8 cellular contexts compared by ENCODE assay signal in the genomic region with DNA sequence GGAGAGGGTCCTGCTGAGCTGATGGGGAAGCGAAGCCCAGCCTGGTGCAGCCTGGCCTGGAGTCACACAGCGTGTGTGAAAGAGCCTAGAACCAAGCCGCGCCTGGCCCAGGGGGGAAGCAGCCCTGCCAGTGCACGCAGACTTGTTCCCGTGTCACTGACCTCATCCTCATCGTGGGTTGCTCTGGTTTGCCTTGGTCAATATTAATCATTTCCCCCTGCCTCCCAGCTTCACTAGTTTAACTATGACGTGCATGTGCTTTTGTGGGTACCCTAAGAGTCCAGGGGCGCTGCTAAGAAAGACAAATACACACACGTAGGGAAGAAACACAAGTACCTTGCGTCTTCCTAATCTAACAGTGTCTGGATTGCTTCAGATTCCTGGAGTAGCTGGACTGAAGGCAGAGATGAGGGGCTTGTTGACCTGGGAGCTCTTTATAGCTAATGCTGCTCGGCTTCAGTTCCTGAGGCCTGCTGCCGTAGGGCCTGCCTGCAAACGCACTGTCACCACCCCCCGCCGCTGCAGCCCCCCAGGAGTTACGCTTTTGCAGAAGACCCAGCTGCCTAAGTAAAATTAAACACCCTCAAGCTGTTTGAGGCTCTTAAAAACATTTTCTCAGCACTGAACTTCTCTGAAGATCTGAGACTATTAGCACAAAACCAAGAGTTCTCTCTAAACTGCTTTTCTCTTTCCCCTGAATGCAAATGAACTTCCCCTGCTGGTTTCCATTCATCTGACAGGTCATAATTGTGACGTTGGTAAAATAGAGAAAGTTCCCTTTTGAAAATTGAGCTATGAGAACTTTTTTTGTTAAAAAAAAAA.
A peak's percentile ranks its signal among the peaks of the same experiment; 100 is the strongest.
DNase-seq lines count a peak whose midpoint lies in the region; ATAC-seq lines count a peak whose summit lies in the region.

No MANE protein-coding gene starts in this region.

- peak overlapping the region in 1 of 2 donors; percentile 32 for H3K4me3 ChIP-seq in mucosa of rectum (ENCODE audit: low read length in 2 of 2)

- no peaks in the 10 kb centered on the region for H3K9me3 ChIP-seq in mucosa of rectum (ENCODE audit: control insufficient read depth in 2 of 2, low read length in 2 of 2)

- H3K9me3 Mint-ChIP-seq in activated naive CD8-positive, alpha-beta T cell treated with anti-CD3 and anti-CD28 coated beads, Interleukin-2, amount 50 U/mL, for 24 hours, result no peaks in the 10 kb centered on the region

- no peaks in the 10 kb centered on the region for H3K27me3 ChIP-seq in mucosa of rectum (ENCODE audit: control insufficient read depth in 2 of 2, insufficient read depth in 2 of 2, low read length in 2 of 2)

- H3K27me3 Mint-ChIP-seq in activated naive CD8-positive, alpha-beta T cell treated with anti-CD3 and anti-CD28 coated beads, Interleukin-2, amount 50 U/mL, for 24 hours, result no peaks in the 10 kb centered on the region

- peak overlapping the region; percentile 28 to 37 for H3K9ac ChIP-seq in mucosa of rectum (ENCODE audit: low read depth in 1 of 2, low read length in 2 of 2)

- H3K36me3 Mint-ChIP-seq in activated naive CD8-positive, alpha-beta T cell treated with anti-CD3 and anti-CD28 coated beads, Interleukin-2, amount 50 U/mL, for 24 hours (ENCODE audit: low read depth), result peaks cover 3% of the 10 kb centered on the region

- H3K27ac ChIP-seq in mucosa of rectum (ENCODE audit: low read depth in 2 of 2, low read length in 2 of 2), result peak overlapping the region; percentile 60 to 66

- H3K36me3 ChIP-seq in mucosa of rectum (ENCODE audit: control insufficient read depth in 2 of 2, insufficient read depth in 2 of 2, low read length in 2 of 2), result no peaks in the 10 kb centered on the region

- peak overlapping the region; percentile 93 for H3K27ac Mint-ChIP-seq in activated naive CD8-positive, alpha-beta T cell treated with anti-CD3 and anti-CD28 coated beads, Interleukin-2, amount 50 U/mL, for 24 hours

- peaks cover 85% of the 10 kb centered on the region for H3K4me1 Mint-ChIP-seq in activated naive CD8-positive, alpha-beta T cell treated with anti-CD3 and anti-CD28 coated beads, Interleukin-2, amount 50 U/mL, for 24 hours

- H3K4me1 ChIP-seq in mucosa of rectum (ENCODE audit: control insufficient read depth in 2 of 2, insufficient read depth in 2 of 2, low read length in 2 of 2), result peaks cover 4 to 16% of the 10 kb centered on the region in 2 donors

- H3K4me3 Mint-ChIP-seq in activated naive CD8-positive, alpha-beta T cell treated with anti-CD3 and anti-CD28 coated beads, Interleukin-2, amount 50 U/mL, for 24 hours, result peak overlapping the region; percentile 68

- DNase-seq in GDM1 (lab: John Stamatoyannopoulos, UW) (peak; percentile 24), NCI-H146 (lab: John Stamatoyannopoulos, UW) (no peak), D341Med (ENCODE audit: low spot score) (no peak), ecto neural progenitor cell (ENCODE audit: low spot score) (no peak)
- peak; percentile 64 for DNase-seq in activated naive CD8-positive, alpha-beta T cell treated with anti-CD3 and anti-CD28 coated beads, Interleukin-2, amount 50 U/mL, for 24 hours

- ATAC-seq in GM19452 (IDR thresholded peaks at IDR 0.05; ENCODE audit: unreplicated experiment) (peak; percentile 41), HG03457 (IDR thresholded peaks at IDR 0.05; ENCODE audit: unreplicated experiment) (peak; percentile 44)
- ATAC-seq in activated naive CD8-positive, alpha-beta T cell treated with anti-CD3 and anti-CD28 coated beads, Interleukin-2, amount 50 U/mL, for 24 hours, result peak; percentile 31

Comparison
In these comparisons a context has a peak if more than half of its experiments do, and no peak if none do; other contexts are left out.
1. DNase-seq: peak in GDM1 (single experiment) and activated naive CD8-positive, alpha-beta T cell treated with anti-CD3 and anti-CD28 coated beads, Interleukin-2, amount 50 U/mL, for 24 hours (single experiment); none in NCI-H146 (single experiment), D341Med (single experiment) and ecto neural progenitor cell (single experiment).
2. Peak in every context shown above with its lines, with median percentiles within 50 percentile points of each other: ATAC-seq.